1 cellular context compared by ENCODE assay signal in genomic region chr2:47070920-47071824, GRCh38.
TF ChIP-seq lines count a peak whose summit lies in the region.

No MANE protein-coding gene starts in this region.

TF ChIP-seq in HepG2, 621 proteins besides CTCF, POLR2A, EP300 and RAD21 (continued from another document and continues in another):
- peak; percentile 76; the same call in 1 of the 2 replicates for TF ChIP-seq NFAT5 (CRISPR knock-in tag; IDR thresholded peaks at IDR 0.05)
- no peak for TF ChIP-seq KDM1A (CRISPR knock-in tag; IDR thresholded peaks at IDR 0.05)
- TF ChIP-seq ZFP1 (CRISPR knock-in tag; IDR thresholded peaks at IDR 0.05) = no peak
- TF ChIP-seq ZNF577 (CRISPR knock-in tag; IDR thresholded peaks at IDR 0.05; ENCODE audit: borderline replicate concordance, low read depth) = no peak
- peak; percentile 82; the same call in 1 of the 2 replicates for TF ChIP-seq PHF21A (CRISPR knock-in tag; IDR thresholded peaks at IDR 0.05)
- no peak for TF ChIP-seq ATF1 (CRISPR knock-in tag; IDR thresholded peaks at IDR 0.05)
- TF ChIP-seq STAT5B (CRISPR knock-in tag; IDR thresholded peaks at IDR 0.05) = no peak
- TF ChIP-seq ZNF737 (CRISPR knock-in tag; IDR thresholded peaks at IDR 0.05; ENCODE audit: borderline replicate concordance) = no peak; the same call in 1 of the 2 replicates
- TF ChIP-seq HOXA7 (CRISPR knock-in tag; IDR thresholded peaks at IDR 0.05) = no peak
- no peak for TF ChIP-seq ZNF576 (CRISPR knock-in tag; IDR thresholded peaks at IDR 0.05)
- TF ChIP-seq GRHL1 (CRISPR knock-in tag; conservative IDR thresholded peaks at IDR 0.05) = no peak
- no peak for TF ChIP-seq PTBP1 (IDR thresholded peaks at IDR 0.05; ENCODE audit: low read depth, low read length, poor library complexity, severe bottlenecking)
- no peak for TF ChIP-seq CHCHD3 (CRISPR knock-in tag; IDR thresholded peaks at IDR 0.05)
- TF ChIP-seq FOXM1 (CRISPR knock-in tag; IDR thresholded peaks at IDR 0.05) = no peak
- TF ChIP-seq STAT6 (CRISPR knock-in tag; IDR thresholded peaks at IDR 0.05; ENCODE audit: borderline replicate concordance) = 0 out of 2 replicates have a peak, but pooled peaks have one; percentile 36
- no peak; the same call in 1 of the 2 replicates for TF ChIP-seq ZHX1 (CRISPR knock-in tag; IDR thresholded peaks at IDR 0.05; ENCODE audit: low read depth)
- no peak for TF ChIP-seq GPBP1L1 (CRISPR knock-in tag; IDR thresholded peaks at IDR 0.05)
- no peak for TF ChIP-seq JARID2 (CRISPR knock-in tag; IDR thresholded peaks at IDR 0.05; ENCODE audit: insufficient replicate concordance)
- TF ChIP-seq SP1 (IDR thresholded peaks at IDR 0.05) = no peak
- TF ChIP-seq SP1 (CRISPR knock-in tag; IDR thresholded peaks at IDR 0.05) = 0 out of 2 replicates have a peak, but pooled peaks have one; percentile 16
- 0 out of 2 replicates have a peak, but pooled peaks have one; percentile 18 for TF ChIP-seq TFE3 (CRISPR knock-in tag; IDR thresholded peaks at IDR 0.05)
- no peak for TF ChIP-seq LBX2 (CRISPR knock-in tag; IDR thresholded peaks at IDR 0.05; ENCODE audit: borderline replicate concordance)
- no peak for TF ChIP-seq SMAD1 (CRISPR knock-in tag; IDR thresholded peaks at IDR 0.05; ENCODE audit: borderline replicate concordance, low read depth)
- peak; percentile 71 for TF ChIP-seq ZNF501 (CRISPR knock-in tag; IDR thresholded peaks at IDR 0.05)
- TF ChIP-seq ZNF841 (CRISPR knock-in tag; IDR thresholded peaks at IDR 0.05; ENCODE audit: borderline replicate concordance) = no peak
- TF ChIP-seq SNRNP70 (IDR thresholded peaks at IDR 0.05; ENCODE audit: low read depth, low read length) = no peak
- TF ChIP-seq SKIL (CRISPR knock-in tag; IDR thresholded peaks at IDR 0.05; ENCODE audit: borderline replicate concordance) = peak; percentile 27; the same call in 1 of the 2 replicates
- TF ChIP-seq ZNF3 (CRISPR knock-in tag; IDR thresholded peaks at IDR 0.05) = peak; percentile 64; the same call in 1 of the 2 replicates
- no peak for TF ChIP-seq JUNB (CRISPR knock-in tag; IDR thresholded peaks at IDR 0.05; ENCODE audit: borderline replicate concordance)
- TF ChIP-seq ZNF674 (CRISPR knock-in tag; IDR thresholded peaks at IDR 0.05; ENCODE audit: low read depth) = peak; percentile 74; the same call in 1 of the 2 replicates
- peak; percentile 82 for TF ChIP-seq RXRB (CRISPR knock-in tag; IDR thresholded peaks at IDR 0.05; ENCODE audit: borderline replicate concordance)
- peak; percentile 1; the same call in 1 of the 2 replicates for TF ChIP-seq HOXD1 (CRISPR knock-in tag; IDR thresholded peaks at IDR 0.05)
- no peak for TF ChIP-seq EEA1 (CRISPR knock-in tag; IDR thresholded peaks at IDR 0.05; ENCODE audit: borderline replicate concordance)
